Comparison of ENCODE assay signal across 8 cellular contexts in genomic region chr15:90001062-90001682, GRCh38. TPM values are rescaled to one million over a fixed set of nuclear protein-coding genes. Genes with fewer than 3 reads are reported as not detected.
A peak's percentile ranks its signal among the peaks of the same experiment; 100 is the strongest.
DNase-seq lines count a peak whose midpoint lies in the region; ATAC-seq and TF ChIP-seq lines count a peak whose summit lies in the region.

Gene ZNF710 (plus strand): TSS chr15:90001324. CDS start chr15:90067138, 65,814 bp downstream.

- TF ChIP-seq EP300 in neural cell (conservative IDR thresholded peaks at IDR 0.05; ENCODE audit: poor library complexity, severe bottlenecking), result no peak

- H3K9me3 Mint-ChIP-seq in activated naive CD4-positive, alpha-beta T cell treated with anti-CD3 and anti-CD28 coated beads, Interleukin-2, amount 50 U/mL, for 72 hours, result no peaks in the 10 kb centered on the region

- CTCF ChIA-PET in HEK293 (lab: Yijun Ruan, JAX), result no interaction called here

- H3K9ac ChIP-seq in neural cell (ENCODE audit: low read length), result peak within 1 kb of the TSS; percentile 74

- intact Hi-C loops in vagina (cut with DNase I), result no loop called here

- H3K36me3 ChIP-seq in HEK293 (ENCODE audit: control insufficient read depth in 2 of 2, insufficient read depth in 1 of 2, low read length in 2 of 2) (no peaks in the 10 kb centered on the region), neural cell (ENCODE audit: insufficient read depth, low read length) (no peaks in the 10 kb centered on the region), vagina (no peaks in the 10 kb centered on the region)

- peak; percentile 67 for DNase-seq in DMS 273 (lab: John Stamatoyannopoulos, UW; ENCODE audit: unreplicated experiment)
- DNase-seq in DMS 273 treated with DMSO at 0.1 percent for 48 hours (lab: John Stamatoyannopoulos, UW), result no peak
- peak; percentile 21 for DNase-seq in NCI-H748 treated with DMSO at 0.1 percent for 48 hours (lab: John Stamatoyannopoulos, UW)
- peak in 1 of 2 donors; percentile 59 for DNase-seq in activated naive CD4-positive, alpha-beta T cell treated with anti-CD3 and anti-CD28 coated beads, Interleukin-2, amount 50 U/mL, for 72 hours (ENCODE audit: low spot score in 2 of 2)
- DNase-seq in germinal center (ENCODE audit: low spot score), result peak; percentile 67
- no peak for DNase-seq in vagina (ENCODE audit: extremely low spot score in 2 of 2)

- H3K9me2 ChIP-seq in neural cell (ENCODE audit: insufficient read depth, low read length), result no peaks in the 10 kb centered on the region

- POLR2A ChIA-PET in HEK293 (lab: Yijun Ruan, JAX), result interaction anchor here (1.4 kb wide), 1 partner anchor 89 kb away, joined by 3 read pairs; no protein-coding TSS in a partner anchor

- peak; percentile 41 to 46 for ATAC-seq in activated naive CD4-positive, alpha-beta T cell treated with anti-CD3 and anti-CD28 coated beads, Interleukin-2, amount 50 U/mL, for 72 hours

- TF ChIP-seq RAD21 in neural cell (conservative IDR thresholded peaks at IDR 0.05), result peak; percentile 21

- H3K4me1 ChIP-seq in HEK293 (ENCODE audit: control insufficient read depth, insufficient read depth, low read length), result peaks cover 14% of the 10 kb centered on the region
- peaks cover 52% of the 10 kb centered on the region for H3K4me1 ChIP-seq in vagina

- TF ChIP-seq CTCF in HEK293 (tag by site-specific recombination; IDR thresholded peaks at IDR 0.05) (no peak), neural cell (IDR thresholded peaks at IDR 0.05; ENCODE audit: poor library complexity, severe bottlenecking) (no peak), vagina (IDR thresholded peaks at IDR 0.05) (no peak)

- H3K27me3 ChIP-seq in neural cell (ENCODE audit: insufficient read depth, low read depth, low read length) (no peaks in the 10 kb centered on the region), vagina (no peaks in the 10 kb centered on the region)

- H4K20me1 ChIP-seq in neural cell (ENCODE audit: insufficient read depth), result no peaks in the 10 kb centered on the region

- peak within 1 kb of the TSS; percentile 40 for H2AFZ ChIP-seq in neural cell (ENCODE audit: low read depth, low read length)

- peaks cover 0 to 12% of the 10 kb centered on the region in 2 donors for H3K36me3 Mint-ChIP-seq in activated naive CD4-positive, alpha-beta T cell treated with anti-CD3 and anti-CD28 coated beads, Interleukin-2, amount 50 U/mL, for 72 hours

- H3K4me3 ChIP-seq in HEK293 (ENCODE audit: low read depth, low read length), result peak within 1 kb of the TSS; percentile 64
- peak within 1 kb of the TSS; percentile 76 for H3K4me3 ChIP-seq in neural cell (ENCODE audit: low read length)
- H3K4me3 ChIP-seq in vagina, result peak within 1 kb of the TSS; percentile 90 to 95

- H3K79me2 ChIP-seq in neural cell (replicated peaks; ENCODE audit: insufficient read depth, low read length), result peaks cover 28% of the 10 kb centered on the region

- H3F3A ChIP-seq in neural cell (ENCODE audit: insufficient read depth, low read length, poor library complexity, severe bottlenecking), result no peaks in the 10 kb centered on the region

- peak within 1 kb of the TSS; percentile 94 to 98 for H3K27ac Mint-ChIP-seq in activated naive CD4-positive, alpha-beta T cell treated with anti-CD3 and anti-CD28 coated beads, Interleukin-2, amount 50 U/mL, for 72 hours

- peak in 1 of 2 donors; percentile 32 for TF ChIP-seq POLR2A in vagina (IDR thresholded peaks at IDR 0.05)

- H3K4me2 ChIP-seq in neural cell (ENCODE audit: low read length), result peak within 1 kb of the TSS; percentile 40

- H3K9me3 ChIP-seq in HEK293 (ENCODE audit: control insufficient read depth, insufficient read depth, low read depth, low read length) (no peaks in the 10 kb centered on the region), neural cell (ENCODE audit: low read length) (no peaks in the 10 kb centered on the region), vagina (no peaks in the 10 kb centered on the region)

- H3K27ac ChIP-seq in HEK293 (ENCODE audit: extremely low read depth, low read depth, low read length) (peak within 1 kb of the TSS; percentile 67; the same call in 1 of the 2 replicates), neural cell (ENCODE audit: low read length) (peak within 1 kb of the TSS; percentile 46), vagina (peak within 1 kb of the TSS; percentile 95)

TF ChIP-seq in HEK293, 187 proteins besides CTCF, POLR2A, EP300 and RAD21 (continues in another document):
- peak; percentile 92 for TF ChIP-seq ZNF398 (tag by site-specific recombination; IDR thresholded peaks at IDR 0.05)
- TF ChIP-seq WT1 (tag by site-specific recombination; IDR thresholded peaks at IDR 0.05), result peak; percentile 25; the same call in 1 of the 2 replicates
- peak; percentile 95 for TF ChIP-seq ZNF366 (tag by site-specific recombination; conservative IDR thresholded peaks at IDR 0.05)
- no peak for TF ChIP-seq ZNF664 (tag by site-specific recombination; IDR thresholded peaks at IDR 0.05)
- TF ChIP-seq ZNF19 (tag by site-specific recombination; IDR thresholded peaks at IDR 0.05; ENCODE audit: low read depth), result no peak
- TF ChIP-seq SP3 (tag by site-specific recombination; IDR thresholded peaks at IDR 0.05), result 0 out of 2 replicates have a peak, but pooled peaks have one; percentile 22
- TF ChIP-seq HOXA7 (CRISPR knock-in tag; IDR thresholded peaks at IDR 0.05; ENCODE audit: borderline replicate concordance), result no peak
- TF ChIP-seq ZNF362 (tag by site-specific recombination; IDR thresholded peaks at IDR 0.05), result no peak
- no peak for TF ChIP-seq SALL2 (tag by site-specific recombination; IDR thresholded peaks at IDR 0.05; ENCODE audit: borderline replicate concordance)

TF ChIP-seq in neural cell, 6 proteins besides CTCF, POLR2A, EP300 and RAD21:
- peak; percentile 53 for TF ChIP-seq POLR2AphosphoS5 (IDR thresholded peaks at IDR 0.05)
- no peak for TF ChIP-seq SMC3 (conservative IDR thresholded peaks at IDR 0.05; ENCODE audit: poor library complexity)
- TF ChIP-seq REST (IDR thresholded peaks at IDR 0.05; ENCODE audit: borderline replicate concordance), result peak; percentile 27

RNA-seq across cellular contexts. Expression of gene ZNF710, which starts in this region (rescaled TPM):
- total RNA-seq in activated naive CD4-positive, alpha-beta T cell treated with anti-CD3 and anti-CD28 coated beads, Interleukin-2, amount 50 U/mL, for 72 hours, result 10 to 100 TPM; 13.2 to 28.1 TPM
- 10.2 and 14.0 TPM in 2 replicates for polyA plus RNA-seq in neural cell
- polyA minus RNA-seq in neural cell, result 26.5 and 28.7 TPM in 2 replicates
- 23.1 TPM for total RNA-seq in vagina

Comparison
In these comparisons a context has a peak if more than half of its experiments do, and no peak if none do; other contexts are left out.
1. DNase-seq: peak in DMS 273 (single experiment), NCI-H748 treated with DMSO at 0.1 percent for 48 hours (single experiment) and germinal center (single experiment); none in DMS 273 treated with DMSO at 0.1 percent for 48 hours (single experiment) and vagina (0 of 2).
2. Peak in every context shown above with its lines, with median percentiles within 50 percentile points of each other: H3K27ac ChIP-seq and H3K4me3 ChIP-seq.